In the genomic region with DNA sequence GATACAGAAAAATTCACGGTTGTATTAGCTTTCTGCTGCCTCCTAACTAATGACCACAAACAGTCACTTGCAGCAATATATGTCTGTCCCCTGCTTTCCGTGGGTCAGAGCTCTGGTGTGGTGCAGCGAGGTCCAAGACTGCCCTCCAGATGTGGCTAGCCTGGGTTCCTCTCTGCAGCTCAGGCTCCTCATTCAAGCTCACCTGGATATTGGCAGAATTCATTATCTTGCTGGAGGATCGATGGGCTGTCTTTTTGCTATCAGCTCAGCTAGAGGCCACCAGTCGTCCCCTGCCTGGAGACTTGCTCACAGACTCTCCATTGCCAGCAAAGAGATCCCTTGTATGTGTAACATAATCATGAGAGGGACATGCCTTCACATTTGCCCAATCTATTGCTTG, we compare ENCODE assay signal across 1 cellular context.
TF ChIP-seq lines count a peak whose summit lies in the region.

No MANE protein-coding gene starts in this region.

TF ChIP-seq in IMR-90, 13 proteins besides CTCF, POLR2A, EP300 and RAD21:
- TF ChIP-seq MAFK (IDR thresholded peaks at IDR 0.05; ENCODE audit: low read depth, low read length) (no peak), BHLHE40 (IDR thresholded peaks at IDR 0.05; ENCODE audit: low read depth, low read length) (no peak), CHD1 (IDR thresholded peaks at IDR 0.05; ENCODE audit: low read depth, low read length) (no peak), MXI1 (IDR thresholded peaks at IDR 0.05; ENCODE audit: borderline replicate concordance, low read depth, low read length) (no peak), SMC3 (IDR thresholded peaks at IDR 0.05; ENCODE audit: low read depth, low read length) (no peak), NFE2L2 (IDR thresholded peaks at IDR 0.05; ENCODE audit: low read depth, low read length) (no peak), RCOR1 (IDR thresholded peaks at IDR 0.05; ENCODE audit: insufficient replicate concordance, low read length) (no peak), CEBPB (IDR thresholded peaks at IDR 0.05; ENCODE audit: low read depth, low read length) (no peak), MAZ (IDR thresholded peaks at IDR 0.05; ENCODE audit: borderline replicate concordance, low read depth, low read length) (no peak)
- TF ChIP-seq, protein P1, sequence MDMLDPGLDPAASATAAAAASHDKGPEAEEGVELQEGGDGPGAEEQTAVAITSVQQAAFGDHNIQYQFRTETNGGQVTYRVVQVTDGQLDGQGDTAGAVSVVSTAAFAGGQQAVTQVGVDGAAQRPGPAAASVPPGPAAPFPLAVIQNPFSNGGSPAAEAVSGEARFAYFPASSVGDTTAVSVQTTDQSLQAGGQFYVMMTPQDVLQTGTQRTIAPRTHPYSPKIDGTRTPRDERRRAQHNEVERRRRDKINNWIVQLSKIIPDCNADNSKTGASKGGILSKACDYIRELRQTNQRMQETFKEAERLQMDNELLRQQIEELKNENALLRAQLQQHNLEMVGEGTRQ (IDR thresholded peaks at IDR 0.05; ENCODE audit: low read depth, low read length), result no peak
